ENCODE assay signal across 16 cellular contexts in genomic region chr12:107388263-107388662, GRCh38.
DNase-seq lines count a peak whose midpoint lies in the region; ATAC-seq and TF ChIP-seq lines count a peak whose summit lies in the region.
"Had no signal": no experiment of that assay in that cellular context is flagged by ENCODE, and none has a peak within 500 bp of the region (broad histone marks: within the 10 kb centered on the region; RNA-seq: fewer than 3 reads in every experiment).

No MANE protein-coding gene starts in this region.

- POLR2A ChIA-PET in naive thymus-derived CD4-positive, alpha-beta T cell (lab: Charles Lee) = interaction anchor here (0.8 to 1.6 kb wide), 2 partner anchors 67 to 69 kb away, joined by 4 to 10 read pairs; no protein-coding TSS in a partner anchor

- H3K9me3 Mint-ChIP-seq in activated naive CD4-positive, alpha-beta T cell treated with anti-CD3 and anti-CD28 coated beads, Interleukin-2, amount 50 U/mL, for 72 hours = peaks cover 0 to 11% of the 10 kb centered on the region in 2 donors
- peaks cover 0 to 3% (median 0%) of the 10 kb centered on the region in 7 donors for H3K9me3 Mint-ChIP-seq in CD4-positive, CD25-positive, alpha-beta regulatory T cell
- H3K9me3 Mint-ChIP-seq in activated T-helper 17 cell treated with anti-CD3 and anti-CD28 coated beads, Interleukin-2, amount 50 U/mL, for 72 hours = no peaks in the 10 kb centered on the region
- peaks cover 0 to 9% (median 0%) of the 10 kb centered on the region in 11 donors for H3K9me3 Mint-ChIP-seq in naive thymus-derived CD4-positive, alpha-beta T cell

- CTCF ChIA-PET in naive thymus-derived CD4-positive, alpha-beta T cell (lab: Charles Lee) = interaction anchor here (1.4 to 1.6 kb wide), 2 partner anchors 16 to 219 kb away, joined by 4 read pairs; no protein-coding TSS in a partner anchor

- H3K4me3 ChIP-seq in CD4-positive, CD25-positive, alpha-beta regulatory T cell (ENCODE audit: low read depth, low read length) = no peak overlapping the region
- no peak overlapping the region for H3K4me3 ChIP-seq in naive thymus-derived CD4-positive, alpha-beta T cell (ENCODE audit: low read length)
- no peak overlapping the region for H3K4me3 ChIP-seq in lower leg skin (ENCODE audit: low read depth, poor library complexity, severe bottlenecking)
- H3K4me3 ChIP-seq: BLaER1 treated with 17β-estradiol and CSF1 and Interleukin-3, amounts not matched to agents 10 nM and 100 nM had no signal

- H3K27ac Mint-ChIP-seq in activated naive CD4-positive, alpha-beta T cell treated with anti-CD3 and anti-CD28 coated beads, Interleukin-2, amount 50 U/mL, for 72 hours = peak overlapping the region; percentile 16 to 40
- H3K27ac Mint-ChIP-seq in CD4-positive, CD25-positive, alpha-beta regulatory T cell = peak overlapping the region; percentile 47 to 83 (median 60)
- H3K27ac Mint-ChIP-seq in activated T-helper 17 cell treated with anti-CD3 and anti-CD28 coated beads, Interleukin-2, amount 50 U/mL, for 72 hours = peak overlapping the region; percentile 36
- peak overlapping the region in 7 of 9 donors; percentile 19 to 85 (median 64) for H3K27ac Mint-ChIP-seq in naive thymus-derived CD4-positive, alpha-beta T cell

- no peak overlapping the region for H3K27ac ChIP-seq in CD4-positive, CD25-positive, alpha-beta regulatory T cell (ENCODE audit: insufficient read depth, low read length, poor library complexity, severe bottlenecking)
- H3K27ac ChIP-seq in naive thymus-derived CD4-positive, alpha-beta T cell (ENCODE audit: low read depth, low read length) = no peak overlapping the region
- no peak overlapping the region for H3K27ac ChIP-seq in substantia nigra (ENCODE audit: low read depth, low read length, poor library complexity, severe bottlenecking)
- H3K27ac ChIP-seq: BLaER1 treated with 17β-estradiol and CSF1 and Interleukin-3, amounts not matched to agents 10 nM and 100 nM had no signal

- peaks cover 4% of the 10 kb centered on the region for H3K27me3 Mint-ChIP-seq in CD4-positive, CD25-positive, alpha-beta regulatory T cell
- H3K27me3 Mint-ChIP-seq in activated T-helper 17 cell treated with anti-CD3 and anti-CD28 coated beads, Interleukin-2, amount 50 U/mL, for 72 hours = no peaks in the 10 kb centered on the region
- H3K27me3 Mint-ChIP-seq in naive thymus-derived CD4-positive, alpha-beta T cell = no peaks in the 10 kb centered on the region

- peaks cover 34% of the 10 kb centered on the region for H3K4me1 ChIP-seq in CD4-positive, CD25-positive, alpha-beta regulatory T cell (ENCODE audit: control insufficient read depth, insufficient read depth, low read length, poor library complexity, severe bottlenecking)
- H3K4me1 ChIP-seq in naive thymus-derived CD4-positive, alpha-beta T cell (ENCODE audit: control insufficient read depth in 2 of 2, insufficient read depth in 2 of 2, low read length in 2 of 2) = peaks cover 0 to 44% of the 10 kb centered on the region in 2 donors
- H3K4me1 ChIP-seq: Caco-2 had no signal

- no peak for TF ChIP-seq POLR2A in lower leg skin (IDR thresholded peaks at IDR 0.05)

- peak overlapping the region in 2 of 4 donors; percentile 36 to 50 for H3K4me3 Mint-ChIP-seq in CD4-positive, CD25-positive, alpha-beta regulatory T cell
- H3K4me3 Mint-ChIP-seq in activated T-helper 17 cell treated with anti-CD3 and anti-CD28 coated beads, Interleukin-2, amount 50 U/mL, for 72 hours = no peak overlapping the region
- H3K4me3 Mint-ChIP-seq in naive thymus-derived CD4-positive, alpha-beta T cell = peak overlapping the region in 5 of 10 donors; percentile 18 to 58 (median 45)
- H3K4me3 Mint-ChIP-seq: CD8-positive, alpha-beta memory T cell had no signal

- no peaks in the 10 kb centered on the region for H3K9me3 ChIP-seq in CD4-positive, CD25-positive, alpha-beta regulatory T cell (ENCODE audit: control insufficient read depth in 2 of 2, low read length in 2 of 2)
- H3K9me3 ChIP-seq in naive thymus-derived CD4-positive, alpha-beta T cell (ENCODE audit: control insufficient read depth in 2 of 3, low read length in 3 of 3) = no peaks in the 10 kb centered on the region

- TF ChIP-seq CTCF in lower leg skin (IDR thresholded peaks at IDR 0.05) = no peak

- H3K27me3 ChIP-seq in CD4-positive, CD25-positive, alpha-beta regulatory T cell (ENCODE audit: control insufficient read depth, insufficient read depth, low read length) = no peaks in the 10 kb centered on the region
- no peaks in the 10 kb centered on the region for H3K27me3 ChIP-seq in naive thymus-derived CD4-positive, alpha-beta T cell (ENCODE audit: control insufficient read depth in 2 of 2, insufficient read depth in 2 of 2, low read length in 2 of 2)
- H3K27me3 ChIP-seq: BLaER1 treated with 17β-estradiol and CSF1 and Interleukin-3, amounts not matched to agents 10 nM and 100 nM had no signal

- DNase-seq in activated naive CD4-positive, alpha-beta T cell treated with anti-CD3 and anti-CD28 coated beads, Interleukin-2, amount 50 U/mL, for 72 hours (ENCODE audit: low spot score in 2 of 2) = no peak
- DNase-seq in activated naive CD4-positive, alpha-beta T cell treated with Interleukin-2 at 50 U/mL for 16 hours = no peak
- DNase-seq in CD4-positive, CD25-positive, alpha-beta regulatory T cell = no peak
- no peak for DNase-seq in naive thymus-derived CD4-positive, alpha-beta T cell
- DNase-seq in NCI-H748 (lab: John Stamatoyannopoulos, UW; ENCODE audit: unreplicated experiment) = no peak
- DNase-seq in substantia nigra (lab: John Stamatoyannopoulos, UW) = no peak
- DNase-seq in lower leg skin (ENCODE audit: low spot score in 2 of 2) = no peak
- DNase-seq: 8988T; AML-193; Caco-2; CD8-positive, alpha-beta memory T cell; DND-41; GDM1; HCEC 1CT had no signal

- no peaks in the 10 kb centered on the region for H3K36me3 ChIP-seq in CD4-positive, CD25-positive, alpha-beta regulatory T cell (ENCODE audit: control insufficient read depth, insufficient read depth, low read length)
- H3K36me3 ChIP-seq in naive thymus-derived CD4-positive, alpha-beta T cell (ENCODE audit: control insufficient read depth in 2 of 3, insufficient read depth in 3 of 3, low read length in 3 of 3) = no peaks in the 10 kb centered on the region
- H3K36me3 ChIP-seq: BLaER1 treated with 17β-estradiol and CSF1 and Interleukin-3, amounts not matched to agents 10 nM and 100 nM had no signal

- H3K4me1 Mint-ChIP-seq in CD4-positive, CD25-positive, alpha-beta regulatory T cell = peaks cover 10 to 83% (median 36%) of the 10 kb centered on the region in 4 donors
- peaks cover 47% of the 10 kb centered on the region for H3K4me1 Mint-ChIP-seq in activated T-helper 17 cell treated with anti-CD3 and anti-CD28 coated beads, Interleukin-2, amount 50 U/mL, for 72 hours
- H3K4me1 Mint-ChIP-seq in naive thymus-derived CD4-positive, alpha-beta T cell = peaks cover 37 to 76% (median 67%) of the 10 kb centered on the region in 7 donors

- no peak for ATAC-seq in activated naive CD4-positive, alpha-beta T cell treated with anti-CD3 and anti-CD28 coated beads, Interleukin-2, amount 50 U/mL, for 72 hours
- no peak for ATAC-seq in CD4-positive, CD25-positive, alpha-beta regulatory T cell (ENCODE audit: low read depth in 2 of 2)
- no peak for ATAC-seq in activated T-helper 17 cell treated with anti-CD3 and anti-CD28 coated beads, Interleukin-2, amount 50 U/mL, for 72 hours (replicated peaks)
- no peak for ATAC-seq in naive thymus-derived CD4-positive, alpha-beta T cell

- peaks cover 0 to 16% of the 10 kb centered on the region in 2 donors for H3K36me3 Mint-ChIP-seq in activated naive CD4-positive, alpha-beta T cell treated with anti-CD3 and anti-CD28 coated beads, Interleukin-2, amount 50 U/mL, for 72 hours
- no peaks in the 10 kb centered on the region for H3K36me3 Mint-ChIP-seq in CD4-positive, CD25-positive, alpha-beta regulatory T cell
- H3K36me3 Mint-ChIP-seq in activated T-helper 17 cell treated with anti-CD3 and anti-CD28 coated beads, Interleukin-2, amount 50 U/mL, for 72 hours (ENCODE audit: low read depth) = no peaks in the 10 kb centered on the region
- H3K36me3 Mint-ChIP-seq in naive thymus-derived CD4-positive, alpha-beta T cell = peaks cover 0 to 30% (median 0%) of the 10 kb centered on the region in 5 donors
- H3K36me3 Mint-ChIP-seq: CD8-positive, alpha-beta memory T cell had no signal

- WGBS in lower leg skin, 2 donors = 84 to 96% methylated on average over 1 of the region's 1 CpG

- intact Hi-C loops in naive thymus-derived CD4-positive, alpha-beta T cell (cut with micrococcal nuclease) = no loop called here
- intact Hi-C loops in lower leg skin (cut with DNase I; ENCODE audit: low total_unique reads) = no loop called here
